In the genomic region with DNA sequence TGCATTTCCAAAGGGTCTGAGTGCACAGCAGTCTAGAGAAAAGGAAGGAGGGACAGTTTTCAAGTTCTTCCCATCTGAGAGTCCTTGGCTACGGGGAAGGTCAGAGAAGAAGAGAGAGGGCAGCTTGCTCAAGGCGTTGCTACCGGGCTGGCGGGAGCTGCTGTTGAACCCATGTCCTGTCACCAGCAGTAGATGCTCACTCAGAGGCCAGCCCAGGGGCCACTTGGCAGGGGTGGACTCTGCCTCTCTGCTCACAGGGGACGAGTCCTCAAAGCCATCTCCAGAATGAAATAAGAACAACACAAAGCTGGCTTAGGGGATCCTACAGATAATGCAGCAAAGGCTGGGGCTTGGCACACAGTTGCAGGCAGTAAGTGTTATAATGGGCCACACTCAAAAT, we compare ENCODE assay signal across 17 cellular contexts.
A peak's percentile ranks its signal among the peaks of the same experiment; 100 is the strongest.
DNase-seq lines count a peak whose midpoint lies in the region; ATAC-seq and TF ChIP-seq lines count a peak whose summit lies in the region.
"Had no signal": no experiment of that assay in that cellular context is flagged by ENCODE, and none has a peak within 500 bp of the region (broad histone marks: within the 10 kb centered on the region; RNA-seq: fewer than 3 reads in every experiment).

No MANE protein-coding gene starts in this region.

- H3K36me3 ChIP-seq in Peyer's patch (peaks cover 0 to 35% (median 0%) of the 10 kb centered on the region in 3 donors), neural progenitor cell (no peaks in the 10 kb centered on the region)

- H3K4me1 Mint-ChIP-seq in glutamatergic neuron (ENCODE audit: low read depth, unreplicated experiment) (peaks cover 10% of the 10 kb centered on the region), neural progenitor cell (peaks cover 20% of the 10 kb centered on the region)
- no peaks in the 10 kb centered on the region for H3K4me1 Mint-ChIP-seq in naive thymus-derived CD8-positive, alpha-beta T cell
- H3K4me1 Mint-ChIP-seq: IgD-negative memory B cell had no signal

- H3K9ac ChIP-seq in neural progenitor cell, result no peak overlapping the region

- POLR2A ChIA-PET in naive thymus-derived CD8-positive, alpha-beta T cell (lab: Charles Lee), result no interaction called here

- intact Hi-C loops in sciatic nerve (cut with DNase I), result no loop called here

- H3K4me3 Mint-ChIP-seq in glutamatergic neuron (ENCODE audit: unreplicated experiment) (no peak overlapping the region), neural progenitor cell (no peak overlapping the region)
- H3K4me3 Mint-ChIP-seq in naive thymus-derived CD8-positive, alpha-beta T cell, result no peak overlapping the region
- H3K4me3 Mint-ChIP-seq: CD8-positive, alpha-beta T cell; IgD-negative memory B cell had no signal

- H3K9me3 Mint-ChIP-seq in glutamatergic neuron (ENCODE audit: unreplicated experiment), result peaks cover 3% of the 10 kb centered on the region
- H3K9me3 Mint-ChIP-seq in naive thymus-derived CD8-positive, alpha-beta T cell, result no peaks in the 10 kb centered on the region
- no peaks in the 10 kb centered on the region for H3K9me3 Mint-ChIP-seq in neural progenitor cell
- H3K9me3 Mint-ChIP-seq: CD8-positive, alpha-beta T cell; IgD-negative memory B cell had no signal

- no peaks in the 10 kb centered on the region for H3K9me3 ChIP-seq in Peyer's patch
- H3K9me3 ChIP-seq in neural progenitor cell (ENCODE audit: low read depth), result no peaks in the 10 kb centered on the region

- H4K20me1 ChIP-seq in neural progenitor cell (ENCODE audit: low read depth), result no peaks in the 10 kb centered on the region

- no peak for TF ChIP-seq POLR2A in Peyer's patch (IDR thresholded peaks at IDR 0.05)

- ATAC-seq in sciatic nerve (peak; percentile 41), HG03039 (IDR thresholded peaks at IDR 0.05; ENCODE audit: unreplicated experiment) (no peak)
- no peak for ATAC-seq in naive thymus-derived CD8-positive, alpha-beta T cell
- ATAC-seq: CD8-positive, alpha-beta T cell had no signal

- H3K27ac ChIP-seq in Peyer's patch (no peak overlapping the region), neural progenitor cell (no peak overlapping the region)

- peaks cover 0 to 10% (median 5%) of the 10 kb centered on the region in 4 donors for H3K4me1 ChIP-seq in Peyer's patch
- no peaks in the 10 kb centered on the region for H3K4me1 ChIP-seq in neural progenitor cell

- no peak overlapping the region for H3K27ac Mint-ChIP-seq in glutamatergic neuron (ENCODE audit: unreplicated experiment)
- no peak overlapping the region for H3K27ac Mint-ChIP-seq in naive thymus-derived CD8-positive, alpha-beta T cell
- H3K27ac Mint-ChIP-seq in neural progenitor cell, result no peak overlapping the region
- H3K27ac Mint-ChIP-seq: CD8-positive, alpha-beta T cell had no signal

- DNase-seq in Peyer's patch, result peak in 2 of 3 donors; percentile 19 to 23
- peak; percentile 13 for DNase-seq in glutamatergic neuron
- DNase-seq in sciatic nerve (ENCODE audit: low spot score), result peak; percentile 56
- no peak for DNase-seq in naive thymus-derived CD8-positive, alpha-beta T cell
- DNase-seq in neural progenitor cell (ENCODE audit: low spot score), result no peak
- no peak for DNase-seq in stimulated activated naive CD4-positive, alpha-beta T cell (lab: John Stamatoyannopoulos, UW)
- DNase-seq: Calu3; CD8-positive, alpha-beta T cell; DMS153; NCI-H1105; NCI-H2029 treated with DMSO at 0.1 percent for 48 hours; NCI-H226; NCI-H510A treated with DMSO at 0.1 percent for 48 hours; NCI-H774; NK-92 treated with Interleukin-12 subunit alpha and Interleukin-12 subunit beta, amount 100 ng/mL, for 24 hours had no signal

- H3K4me3 ChIP-seq in Peyer's patch (no peak overlapping the region), neural progenitor cell (no peak overlapping the region)

- no peaks in the 10 kb centered on the region for H3K79me2 ChIP-seq in neural progenitor cell (ENCODE audit: low read depth)

- H3K4me2 ChIP-seq in neural progenitor cell, result no peak overlapping the region

- H3K36me3 Mint-ChIP-seq in glutamatergic neuron (ENCODE audit: unreplicated experiment) (no peaks in the 10 kb centered on the region), neural progenitor cell (no peaks in the 10 kb centered on the region)
- no peaks in the 10 kb centered on the region for H3K36me3 Mint-ChIP-seq in naive thymus-derived CD8-positive, alpha-beta T cell
- H3K36me3 Mint-ChIP-seq: CD8-positive, alpha-beta T cell had no signal

- H3K27me3 ChIP-seq in Peyer's patch (no peaks in the 10 kb centered on the region), neural progenitor cell (no peaks in the 10 kb centered on the region)

- no peaks in the 10 kb centered on the region for H3F3A ChIP-seq in neural progenitor cell (ENCODE audit: low read depth)

- H3K27me3 Mint-ChIP-seq in glutamatergic neuron (ENCODE audit: unreplicated experiment), result no peaks in the 10 kb centered on the region
- peaks cover 0 to 6% (median 0%) of the 10 kb centered on the region in 5 donors for H3K27me3 Mint-ChIP-seq in naive thymus-derived CD8-positive, alpha-beta T cell
- no peaks in the 10 kb centered on the region for H3K27me3 Mint-ChIP-seq in neural progenitor cell (ENCODE audit: insufficient read depth, low read depth)
- H3K27me3 Mint-ChIP-seq: IgD-negative memory B cell had no signal

- TF ChIP-seq CTCF in Peyer's patch (IDR thresholded peaks at IDR 0.05) (no peak), glutamatergic neuron (IDR thresholded peaks at IDR 0.05; ENCODE audit: partially characterized antibody, unreplicated experiment) (no peak), neural progenitor cell (IDR thresholded peaks at IDR 0.05) (no peak)

- no peak overlapping the region for H2AFZ ChIP-seq in neural progenitor cell (replicated peaks)

Comparison
In these comparisons a context has a peak if more than half of its experiments do, and no peak if none do; other contexts are left out.
1. DNase-seq: peak in Peyer's patch (2 of 3), glutamatergic neuron (single experiment) and sciatic nerve (single experiment); none in naive thymus-derived CD8-positive, alpha-beta T cell (0 of 10), neural progenitor cell (single experiment) and stimulated activated naive CD4-positive, alpha-beta T cell (0 of 6).